1 cellular context compared by ENCODE assay signal in genomic region chr2:219294356-219295351, GRCh38.
A peak's percentile ranks its signal among the peaks of the same experiment; 100 is the strongest.
TF ChIP-seq lines count a peak whose summit lies in the region.

No MANE protein-coding gene starts in this region.

TF ChIP-seq in SK-N-SH, 30 proteins besides CTCF, POLR2A, EP300 and RAD21 (continued from another document):
- TF ChIP-seq REST (IDR thresholded peaks at IDR 0.05; ENCODE audit: low read depth, low read length) (peak; percentile 56; the same call in 1 of the 2 replicates), NRF1 (IDR thresholded peaks at IDR 0.05; ENCODE audit: low read depth, low read length) (peak; percentile 40), ZBTB33 (IDR thresholded peaks at IDR 0.05; ENCODE audit: borderline replicate concordance, low read depth) (no peak), TCF12 (IDR thresholded peaks at IDR 0.05) (no peak), MXI1 (IDR thresholded peaks at IDR 0.05; ENCODE audit: low read depth, low read length) (peak; percentile 77), RCOR1 (IDR thresholded peaks at IDR 0.05; ENCODE audit: low read length) (peak; percentile 69), RFX5 (IDR thresholded peaks at IDR 0.05; ENCODE audit: low read length) (0 out of 2 replicates have a peak, but pooled peaks have one; percentile 54), GABPA (IDR thresholded peaks at IDR 0.05; ENCODE audit: low read depth) (no peak), MAX (IDR thresholded peaks at IDR 0.05; ENCODE audit: low read depth) (peak; percentile 80), YY1 (IDR thresholded peaks at IDR 0.05; ENCODE audit: low read depth) (no peak), FOSL2 (IDR thresholded peaks at IDR 0.05; ENCODE audit: borderline replicate concordance, low read depth) (no peak), MEF2A (IDR thresholded peaks at IDR 0.05; ENCODE audit: borderline replicate concordance, low read depth) (no peak), TAF1 (IDR thresholded peaks at IDR 0.05; ENCODE audit: borderline replicate concordance, low read depth, low read length) (no peak), FOXJ3 (CRISPR knock-in tag; IDR thresholded peaks at IDR 0.05) (no peak), USF2 (IDR thresholded peaks at IDR 0.05; ENCODE audit: borderline replicate concordance, low read depth, low read length) (no peak), SIN3A (IDR thresholded peaks at IDR 0.05; ENCODE audit: borderline replicate concordance, low read depth, low read length) (peak; percentile 62; the same call in 1 of the 2 replicates), IRF3 (IDR thresholded peaks at IDR 0.05; ENCODE audit: low read depth, low read length) (no peak), CHD2 (IDR thresholded peaks at IDR 0.05; ENCODE audit: low read length, partially characterized antibody) (peak; percentile 46), EZH2phosphoT487 (IDR thresholded peaks at IDR 0.05; ENCODE audit: borderline replicate concordance, low read depth) (no peak), RXRA (IDR thresholded peaks at IDR 0.05; ENCODE audit: borderline replicate concordance, low read depth) (no peak), ELF1 (IDR thresholded peaks at IDR 0.05) (peak; percentile 78), USF1 (IDR thresholded peaks at IDR 0.05; ENCODE audit: borderline replicate concordance, low read depth) (no peak)
